ENCODE assay signal across 2 cellular contexts in genomic region chr10:123245264-123245663, GRCh38.
TF ChIP-seq lines count a peak whose summit lies in the region.

No MANE protein-coding gene starts in this region.

TF ChIP-seq in HCT116, 20 proteins besides CTCF, POLR2A, EP300 and RAD21:
- TF ChIP-seq JUND (IDR thresholded peaks at IDR 0.05) (no peak), TCF7L2 (IDR thresholded peaks at IDR 0.05; ENCODE audit: borderline replicate concordance, extremely low read depth, insufficient read depth, insufficient read length) (no peak), ATF3 (IDR thresholded peaks at IDR 0.05) (no peak), SIN3A (IDR thresholded peaks at IDR 0.05; ENCODE audit: low read depth) (no peak), ZNF274 (IDR thresholded peaks at IDR 0.05; ENCODE audit: low read depth, low read length) (no peak), SP1 (IDR thresholded peaks at IDR 0.05; ENCODE audit: low read depth) (no peak), EGR1 (IDR thresholded peaks at IDR 0.05; ENCODE audit: low read depth) (no peak), YY1 (IDR thresholded peaks at IDR 0.05; ENCODE audit: extremely low read depth, insufficient replicate concordance, low read depth, low read length) (no peak), FOSL1 (IDR thresholded peaks at IDR 0.05; ENCODE audit: low read depth) (no peak), ZFX (IDR thresholded peaks at IDR 0.05) (no peak), SRF (IDR thresholded peaks at IDR 0.05; ENCODE audit: low read depth) (no peak), POLR2AphosphoS5 (IDR thresholded peaks at IDR 0.05; ENCODE audit: low read depth, low read length) (no peak), REST (IDR thresholded peaks at IDR 0.05; ENCODE audit: low read depth) (no peak), ELF1 (IDR thresholded peaks at IDR 0.05; ENCODE audit: borderline replicate concordance, low read depth) (no peak), CEBPB (IDR thresholded peaks at IDR 0.05; ENCODE audit: low read depth) (no peak), EZH2phosphoT487 (IDR thresholded peaks at IDR 0.05; ENCODE audit: borderline replicate concordance) (no peak), EZH2 (IDR thresholded peaks at IDR 0.05) (no peak)

TF ChIP-seq in H1, 55 proteins besides CTCF, POLR2A, EP300 and RAD21:
- TF ChIP-seq PHF8 (conservative IDR thresholded peaks at IDR 0.05; ENCODE audit: low read depth, low read length) (no peak), BCL11A (IDR thresholded peaks at IDR 0.05; ENCODE audit: low read depth in 2 of 2, low read length in 2 of 2) (no peak), CHD2 (IDR thresholded peaks at IDR 0.05; ENCODE audit: low read length) (no peak), BACH1 (IDR thresholded peaks at IDR 0.05; ENCODE audit: low read length) (no peak), SRF (IDR thresholded peaks at IDR 0.05; ENCODE audit: low read depth, low read length) (no peak)
